In genomic region chr18:23990474-23991410, GRCh38 we compare ENCODE assay signal across 22 cellular contexts. TPM values are rescaled to one million over a fixed set of nuclear protein-coding genes. Genes with fewer than 3 reads are reported as not detected.
DNase-seq lines count a peak whose midpoint lies in the region; ATAC-seq, FAIRE-seq and TF ChIP-seq lines count a peak whose summit lies in the region.
"Had no signal": no experiment of that assay in that cellular context is flagged by ENCODE, and none has a peak within 500 bp of the region (broad histone marks: within the 10 kb centered on the region; RNA-seq: fewer than 3 reads in every experiment).

No MANE protein-coding gene starts in this region.

- intact Hi-C loops in CD4-positive, alpha-beta memory T cell (cut with micrococcal nuclease) = no loop called here

- H4K20me1 ChIP-seq in GM23248 (ENCODE audit: insufficient read depth) (no peaks in the 10 kb centered on the region), astrocyte (ENCODE audit: insufficient read depth, low read length) (no peaks in the 10 kb centered on the region)

- H3K36me3 ChIP-seq in CD4-positive, alpha-beta memory T cell (ENCODE audit: insufficient read depth, low read length) = no peaks in the 10 kb centered on the region
- H3K36me3 ChIP-seq in GM23248 (ENCODE audit: low read depth) (no peaks in the 10 kb centered on the region), astrocyte (ENCODE audit: insufficient read depth, low read length) (no peaks in the 10 kb centered on the region)
- H3K36me3 ChIP-seq: ascending aorta, esophagus squamous epithelium, neutrophil had no signal

- POLR2A ChIA-PET in CD4-positive, alpha-beta memory T cell (lab: Charles Lee; ENCODE audit: partially characterized antibody) = interaction anchor here (1.6 to 7.6 kb wide), 5 partner anchors 9 to 72 kb away, joined by 5 to 155 read pairs (median 99); partner anchors contain the start of gene TTC39C

- 40 to 42% methylated on average over 6 of the region's 6 CpGs for whole genome bisulfite sequencing in GM23248 (ENCODE audit: low coverage in 1 of 2, low lambda C conversion rate in 2 of 2, missing lambda C conversion rate in 2 of 2), 2 experiments

- H3K36me3 Mint-ChIP-seq in CD4-positive, alpha-beta memory T cell = peaks cover 20 to 24% of the 10 kb centered on the region in 2 donors
- H3K36me3 Mint-ChIP-seq in astrocyte (ENCODE audit: low read depth, unreplicated experiment) = no peaks in the 10 kb centered on the region

- no peaks in the 10 kb centered on the region for H3K27me3 ChIP-seq in CD4-positive, alpha-beta memory T cell (ENCODE audit: insufficient read depth, low read length)
- H3K27me3 ChIP-seq in GM23248 (replicated peaks; ENCODE audit: insufficient read depth) (no peaks in the 10 kb centered on the region), astrocyte (ENCODE audit: insufficient read depth, low read length) (no peaks in the 10 kb centered on the region)
- H3K27me3 ChIP-seq: ascending aorta, esophagus squamous epithelium, neutrophil had no signal

- peak overlapping the region; percentile 86 to 100 (median 97) for H3K27ac Mint-ChIP-seq in CD4-positive, alpha-beta memory T cell
- H3K27ac Mint-ChIP-seq in astrocyte (ENCODE audit: unreplicated experiment) = no peak overlapping the region

- TF ChIP-seq CTCF in astrocyte (IDR thresholded peaks at IDR 0.05; ENCODE audit: insufficient read depth, low read depth, low read length) = no peak

- peaks cover 0 to 2% (median 0%) of the 10 kb centered on the region in 8 donors for H3K9me3 Mint-ChIP-seq in CD4-positive, alpha-beta memory T cell
- H3K9me3 Mint-ChIP-seq in astrocyte (ENCODE audit: unreplicated experiment) = no peaks in the 10 kb centered on the region

- peak overlapping the region; percentile 56 for H3K27ac ChIP-seq in CD4-positive, alpha-beta memory T cell (ENCODE audit: low read depth, low read length)
- H3K27ac ChIP-seq in GM23248 = no peak overlapping the region
- no peak overlapping the region for H3K27ac ChIP-seq in astrocyte (ENCODE audit: low read depth, low read length)
- H3K27ac ChIP-seq: ascending aorta, neutrophil, PC-9 had no signal

- H3F3A ChIP-seq in GM23248 (ENCODE audit: insufficient read depth) = peaks cover 21% of the 10 kb centered on the region

- CTCF ChIA-PET in CD4-positive, alpha-beta memory T cell (lab: Charles Lee; ENCODE audit: partially characterized antibody) = interaction anchor here (1.0 to 1.6 kb wide), 9 partner anchors 9 to 129 kb away, joined by 3 to 9 read pairs (median 4); no protein-coding TSS in a partner anchor

- H3K9me2 ChIP-seq in GM23248 (ENCODE audit: insufficient read depth) = no peaks in the 10 kb centered on the region

- H3K9ac ChIP-seq in GM23248 (no peak overlapping the region), astrocyte (ENCODE audit: low read length) (no peak overlapping the region)

- DNase-seq in CD4-positive, alpha-beta memory T cell = no peak
- DNase-seq in GM23248 = peak; percentile 26
- DNase-seq in astrocyte (ENCODE audit: low read depth) = peak; percentile 42
- DNase-seq in fibroblast of the conjunctiva (ENCODE audit: low read depth) = peak; percentile 12
- no peak for DNase-seq in NCI-H1092 treated with DMSO at 0.1 percent for 48 hours (lab: John Stamatoyannopoulos, UW)
- DNase-seq in SKM-1 (lab: John Stamatoyannopoulos, UW; ENCODE audit: unreplicated experiment) = no peak
- no peak for DNase-seq in C1 segment of cervical spinal cord (lab: John Stamatoyannopoulos, UW)
- DNase-seq: Caco-2; effector CD8-positive, alpha-beta T cell; esophagus squamous epithelium; head of caudate nucleus; KG1; NCI-H187 treated with DMSO at 0.1 percent for 48 hours; PC-9; SIG-M5; stimulated activated CD4-positive, alpha-beta T cell treated with anti-CD3 and anti-CD28 coated beads, Interleukin-4, amount 100 ng/mL, for 1 hour; stimulated activated naive CD8-positive, alpha-beta T cell treated with anti-CD3 and anti-CD28 coated beads, Interleukin-15, amount 100 ng/mL, for 72 hours; T-helper 2 cell; trophoblast cell had no signal

- H3K79me2 ChIP-seq in GM23248 (ENCODE audit: insufficient read depth) (no peaks in the 10 kb centered on the region), astrocyte (ENCODE audit: insufficient read depth, low read length) (no peaks in the 10 kb centered on the region)

- in situ Hi-C loops in GM23248 (cut with MboI) = no loop called here

- no peak for ATAC-seq in HG03097 (IDR thresholded peaks at IDR 0.05; ENCODE audit: low FRiP score, unreplicated experiment)
- ATAC-seq: stimulated activated naive CD8-positive, alpha-beta T cell treated with anti-CD3 and anti-CD28 coated beads, Interleukin-15, amount 100 ng/mL, for 72 hours had no signal

- no peaks in the 10 kb centered on the region for H3K27me3 Mint-ChIP-seq in CD4-positive, alpha-beta memory T cell
- H3K27me3 Mint-ChIP-seq in astrocyte (ENCODE audit: low read depth, unreplicated experiment) = no peaks in the 10 kb centered on the region
- H3K27me3 Mint-ChIP-seq: stimulated activated naive CD8-positive, alpha-beta T cell treated with anti-CD3 and anti-CD28 coated beads, Interleukin-15, amount 100 ng/mL, for 72 hours had no signal

- H3K4me1 Mint-ChIP-seq in CD4-positive, alpha-beta memory T cell = peaks cover 46 to 88% (median 66%) of the 10 kb centered on the region in 4 donors
- H3K4me1 Mint-ChIP-seq in astrocyte (ENCODE audit: low read depth, unreplicated experiment) = peaks cover 5% of the 10 kb centered on the region

- H3K4me2 ChIP-seq in GM23248 (ENCODE audit: unreplicated experiment) = no peak overlapping the region
- no peak overlapping the region for H3K4me2 ChIP-seq in astrocyte (ENCODE audit: low read length)
- H3K4me2 ChIP-seq: PC-9 had no signal

- H2AFZ ChIP-seq in GM23248 (no peak overlapping the region), astrocyte (ENCODE audit: low read depth, low read length) (no peak overlapping the region)
- H2AFZ ChIP-seq: PC-9 had no signal

- no peak for FAIRE-seq in astrocyte (lab: Jason Lieb, UNC)

- H3K4me3 ChIP-seq in CD4-positive, alpha-beta memory T cell (ENCODE audit: low read length in 2 of 2) = no peak overlapping the region
- no peak overlapping the region for H3K4me3 ChIP-seq in GM23248
- H3K4me3 ChIP-seq in astrocyte (ENCODE audit: insufficient read depth, low read depth, low read length) = no peak overlapping the region
- H3K4me3 ChIP-seq: ascending aorta, esophagus squamous epithelium, PC-9 had no signal

- H3K4me1 ChIP-seq in CD4-positive, alpha-beta memory T cell (ENCODE audit: insufficient read depth, low read length) = peaks cover 82% of the 10 kb centered on the region
- H3K4me1 ChIP-seq in GM23248 (ENCODE audit: insufficient read depth) (0 out of 2 replicates have a peak, but pooled peaks cover 11% of the 10 kb centered on the region), astrocyte (ENCODE audit: insufficient read depth, low read length) (peaks cover 16% of the 10 kb centered on the region)
- H3K4me1 ChIP-seq: Caco-2 had no signal

- no peaks in the 10 kb centered on the region for H3K9me3 ChIP-seq in CD4-positive, alpha-beta memory T cell (ENCODE audit: control insufficient read depth in 1 of 2, low read length in 2 of 2)
- peaks cover 3% of the 10 kb centered on the region for H3K9me3 ChIP-seq in GM23248 (ENCODE audit: low read depth)
- H3K9me3 ChIP-seq in astrocyte (ENCODE audit: insufficient read depth, low read depth, low read length) = no peaks in the 10 kb centered on the region
- H3K9me3 ChIP-seq: ascending aorta, Caco-2, esophagus squamous epithelium, neutrophil had no signal

- peak overlapping the region in 6 of 8 donors; percentile 49 to 83 (median 71) for H3K4me3 Mint-ChIP-seq in CD4-positive, alpha-beta memory T cell
- no peak overlapping the region for H3K4me3 Mint-ChIP-seq in astrocyte (ENCODE audit: unreplicated experiment)

RNA-seq across cellular contexts. Expression of gene TTC39C, which starts 23.8 kb away (rescaled TPM):
- 100 to 1,000 TPM; 168 to 180 TPM for total RNA-seq in CD4-positive, alpha-beta memory T cell
- polyA plus RNA-seq in CD4-positive, alpha-beta memory T cell = 100 to 1,000 TPM; 134 to 165 TPM
- total RNA-seq in GM23248 (2014; rRNA removed; shearing (Covaris generic)) = 24.3 and 24.4 TPM in 2 replicates
- polyA plus RNA-seq in GM23248 (2016; fragmentation: Nextera tagmentation; extraction: Ambion mirVana) = 15.7 and 17.3 TPM in 2 replicates
- total RNA-seq in astrocyte = 10.4 and 12.8 TPM in 2 replicates

Comparison
In these comparisons a context has a peak if more than half of its experiments do, and no peak if none do; other contexts are left out.
1. DNase-seq: peak in GM23248 (single experiment), astrocyte (single experiment) and fibroblast of the conjunctiva (single experiment); none in CD4-positive, alpha-beta memory T cell (0 of 5), NCI-H1092 treated with DMSO at 0.1 percent for 48 hours (single experiment), SKM-1 (single experiment) and C1 segment of cervical spinal cord (0 of 14).